Comparison of ENCODE assay signal across 13 cellular contexts in the genomic region with DNA sequence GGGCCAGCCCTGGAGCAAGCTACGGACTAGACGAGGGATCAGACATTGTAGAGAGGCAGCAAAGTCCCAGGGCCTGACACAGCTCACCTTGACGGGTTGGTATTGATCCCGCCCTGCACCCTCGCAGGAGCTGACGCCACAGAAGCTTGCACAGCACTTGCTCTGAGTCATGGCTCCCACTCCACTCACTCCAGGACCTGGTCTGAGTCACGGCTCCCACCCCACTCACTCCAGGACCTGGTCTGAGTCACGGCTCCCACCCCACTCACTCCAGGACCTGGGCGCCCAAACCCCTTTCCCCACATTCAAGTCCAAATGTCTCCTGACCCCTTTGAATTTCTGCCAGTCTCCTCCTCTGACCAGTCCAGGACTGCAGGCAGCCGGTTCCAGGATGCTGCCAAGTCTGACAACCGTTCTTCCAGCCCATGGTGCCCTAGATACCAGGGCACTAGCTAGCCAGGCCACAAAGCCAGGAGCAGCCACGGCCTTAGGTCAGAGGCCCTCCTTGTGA. TPM values are rescaled to one million over a fixed set of nuclear protein-coding genes. Genes with fewer than 3 reads are reported as not detected.
A peak's percentile ranks its signal among the peaks of the same experiment; 100 is the strongest.
DNase-seq lines count a peak whose midpoint lies in the region; ATAC-seq, FAIRE-seq and TF ChIP-seq lines count a peak whose summit lies in the region.
"Had no signal": no experiment of that assay in that cellular context is flagged by ENCODE, and none has a peak within 500 bp of the region (broad histone marks: within the 10 kb centered on the region; RNA-seq: fewer than 3 reads in every experiment).

No MANE protein-coding gene starts in this region.

- H3K36me3 ChIP-seq in brain microvascular endothelial cell (replicated peaks): no peaks in the 10 kb centered on the region
- H3K36me3 ChIP-seq in right lobe of liver: no peaks in the 10 kb centered on the region
- H3K36me3 ChIP-seq: breast epithelium had no signal

- FAIRE-seq in D721Med (lab: Jason Lieb, UNC): no peak

- no peaks in the 10 kb centered on the region for H3K9me3 ChIP-seq in right lobe of liver
- H3K9me3 ChIP-seq: breast epithelium had no signal

- WGBS in right lobe of liver (ENCODE audit: insufficient coverage, low coverage, low lambda C conversion rate, missing lambda C conversion rate): 25% methylated on average over 5 of the region's 12 CpGs

- H3K4me1 ChIP-seq in right lobe of liver: peaks cover 0 to 24% (median 0%) of the 10 kb centered on the region in 4 donors
- H3K4me1 ChIP-seq: breast epithelium had no signal

- H3K4me3 ChIP-seq in brain microvascular endothelial cell (ENCODE audit: low read depth, low read length) (no peak overlapping the region), right lobe of liver (no peak overlapping the region)
- H3K4me3 ChIP-seq: breast epithelium, lung had no signal

- H3K36me3 Mint-ChIP-seq in HFFc6 (ENCODE audit: low read depth): no peaks in the 10 kb centered on the region

- H3K27ac Mint-ChIP-seq in HFFc6: peak overlapping the region; percentile 68
- H3K27ac Mint-ChIP-seq: T-helper 1 cell treated with Interleukin-12 subunit alpha and Interleukin-12 subunit beta and Interleukin-4 antibody, amounts not matched to agents 30 μg/mL and 1 μg/mL, for 36 hours had no signal

- intact Hi-C loops in right lobe of liver (cut with DNase I): no loop called here

- peaks cover 46% of the 10 kb centered on the region for H3K4me1 Mint-ChIP-seq in HFFc6 (ENCODE audit: low read depth)

- ATAC-seq in right lobe of liver (peak; percentile 23 to 79 (median 72)), HG02642 (IDR thresholded peaks at IDR 0.05; ENCODE audit: poor library complexity, unreplicated experiment) (no peak), HG03039 (IDR thresholded peaks at IDR 0.05; ENCODE audit: unreplicated experiment) (no peak)

- H3K9me3 Mint-ChIP-seq in HFFc6: no peaks in the 10 kb centered on the region
- H3K9me3 Mint-ChIP-seq: T-helper 1 cell treated with Interleukin-12 subunit alpha and Interleukin-12 subunit beta and Interleukin-4 antibody, amounts not matched to agents 30 μg/mL and 1 μg/mL, for 36 hours had no signal

- in situ Hi-C loops in Caki2 (cut with HindIII; ENCODE audit: low pct_unique_long_range_greater_than_20kb, low sequenced_read_pairs) (no loop called here), brain microvascular endothelial cell (cut with HindIII; ENCODE audit: low pct_ligation_motif_present, low sequenced_read_pairs) (no loop called here)

- H3K27ac ChIP-seq in brain microvascular endothelial cell (no peak overlapping the region), right lobe of liver (peak overlapping the region in 1 of 3 donors; percentile 21)
- H3K27ac ChIP-seq: breast epithelium had no signal

- H3K27me3 ChIP-seq in brain microvascular endothelial cell (replicated peaks) (peaks cover 5% of the 10 kb centered on the region), right lobe of liver (no peaks in the 10 kb centered on the region)

- H3K27me3 Mint-ChIP-seq in HFFc6 (ENCODE audit: insufficient read depth): no peaks in the 10 kb centered on the region; the same call in 1 of the 2 replicates

- no peak overlapping the region; the same call in 1 of the 2 replicates for H3K4me3 Mint-ChIP-seq in HFFc6
- H3K4me3 Mint-ChIP-seq: T-helper 1 cell treated with Interleukin-12 subunit alpha and Interleukin-12 subunit beta and Interleukin-4 antibody, amounts not matched to agents 30 μg/mL and 1 μg/mL, for 36 hours had no signal

- TF ChIP-seq CTCF in HFFc6 (IDR thresholded peaks at IDR 0.05): no peak
- no peak for TF ChIP-seq CTCF in brain microvascular endothelial cell (IDR thresholded peaks at IDR 0.05; ENCODE audit: low read depth, low read length, missing control alignments)
- TF ChIP-seq CTCF in right lobe of liver (IDR thresholded peaks at IDR 0.05): no peak
- no peak for TF ChIP-seq CTCF in D721Med (IDR thresholded peaks at IDR 0.05; ENCODE audit: insufficient read depth, missing control alignments)

- TF ChIP-seq POLR2A in right lobe of liver (IDR thresholded peaks at IDR 0.05): no peak

- DNase-seq in Caki2 (ENCODE audit: low read depth) (peak; percentile 12), HFFc6 (peak; percentile 82), brain microvascular endothelial cell (peak; percentile 79), right lobe of liver (peak in 2 of 3 donors; percentile 85 to 90), D721Med (ENCODE audit: insufficient read length, low spot score) (no peak), NCI-H524 treated with DMSO at 0.1 percent for 48 hours (lab: John Stamatoyannopoulos, UW) (no peak)
- DNase-seq: NCI-H146 had no signal

RNA-seq across cellular contexts. Expression of a gene that starts 6.0 kb away (rescaled TPM):
- total RNA-seq in Caki2 (2014; rRNA removed; shearing (Covaris generic); ENCODE audit: low replicate concordance): not detected in 2 replicates
- not detected for total RNA-seq in HFFc6 (2021; fragmentation: NEBNext Ultra II Directional; extraction: Animal tissue kit (Norgen Biotek cat#: 25700))
- 1 to 10 TPM in 1 of 6 experiments, not detected in 5; 2.8 TPM for total RNA-seq in right lobe of liver
- total RNA-seq: breast epithelium, lung, pulmonary artery endothelial cell had no signal

RNA-seq across cellular contexts. Expression of a gene that starts 25.8 kb away (rescaled TPM):
- total RNA-seq in Caki2 (2014; rRNA removed; shearing (Covaris generic); ENCODE audit: low replicate concordance): 0.70 and 1.8 TPM in 2 replicates
- 1 to 10 TPM; 3.0 to 6.5 (median 3.4) TPM for total RNA-seq in HFFc6 (2021; fragmentation: NEBNext Ultra II Directional; extraction: Animal tissue kit (Norgen Biotek cat#: 25700))
- total RNA-seq in right lobe of liver: 10 to 100 TPM; 17.5 to 66.8 (median 60.3) TPM

RNA-seq across cellular contexts. Expression of a gene that starts 35.5 kb away (rescaled TPM):
- not detected in 2 replicates for total RNA-seq in Caki2 (2014; rRNA removed; shearing (Covaris generic); ENCODE audit: low replicate concordance)
- not detected for total RNA-seq in HFFc6 (2021; fragmentation: NEBNext Ultra II Directional; extraction: Animal tissue kit (Norgen Biotek cat#: 25700))
- total RNA-seq in right lobe of liver: under 1 TPM in 4 of 6 experiments, not detected in 2; 0.09 to 0.20 (median 0.15) TPM

RNA-seq across cellular contexts. Expression of a gene that starts 57.4 kb away (rescaled TPM):
- total RNA-seq in Caki2 (2014; rRNA removed; shearing (Covaris generic); ENCODE audit: low replicate concordance): 71.6 and 75.3 TPM in 2 replicates
- 10 to 100 TPM; 51.6 to 57.2 (median 53.3) TPM for total RNA-seq in HFFc6 (2021; fragmentation: NEBNext Ultra II Directional; extraction: Animal tissue kit (Norgen Biotek cat#: 25700))
- 10 to 100 TPM; 17.5 to 39.5 (median 21.0) TPM for total RNA-seq in right lobe of liver

Comparison
In these comparisons a context has a peak if more than half of its experiments do, and no peak if none do; other contexts are left out.
1. DNase-seq: peak in Caki2 (single experiment), HFFc6 (single experiment), brain microvascular endothelial cell (single experiment) and right lobe of liver (2 of 3); none in D721Med (single experiment) and NCI-H524 treated with DMSO at 0.1 percent for 48 hours (single experiment).
2. ATAC-seq: peak in right lobe of liver (4 of 4); none in HG02642 (single experiment) and HG03039 (single experiment).